8 cellular contexts compared by ENCODE assay signal in genomic region chr17:42554250-42555121, GRCh38. TPM values are rescaled to one million over a fixed set of nuclear protein-coding genes. Genes with fewer than 3 reads are reported as not detected.
DNase-seq lines count a peak whose midpoint lies in the region; ATAC-seq and TF ChIP-seq lines count a peak whose summit lies in the region.

No MANE protein-coding gene starts in this region.

- peaks cover 17 to 21% of the 10 kb centered on the region in 2 donors for H3K4me1 ChIP-seq in adrenal gland (replicated peaks in 1 of 2)
- H3K4me1 ChIP-seq in heart left ventricle: peaks cover 0 to 28% (median 15%) of the 10 kb centered on the region in 12 donors
- peaks cover 16 to 18% of the 10 kb centered on the region in 2 experiments for H3K4me1 ChIP-seq in trophoblast cell (ENCODE audit: control insufficient read depth in 1 of 2, insufficient read depth in 2 of 2, low read length in 2 of 2)
- peaks cover 4 to 9% of the 10 kb centered on the region in 2 donors for H3K4me1 ChIP-seq in uterus

- H3K18ac ChIP-seq in trophoblast cell (ENCODE audit: low read length): peak overlapping the region; percentile 97

- DNase-seq in GF-D8 (lab: John Stamatoyannopoulos, UW) (peak; percentile 52), HCEC 1CT (peak; percentile 65), MV-4-11 (lab: John Stamatoyannopoulos, UW) (peak; percentile 75), SW480 (ENCODE audit: low spot score) (peak; percentile 74), adrenal gland (peak; percentile 80 to 92 (median 86)), heart left ventricle (peak; percentile 92 to 94 (median 93)), trophoblast cell (peak; percentile 40 to 70), uterus (peak; percentile 88 to 89)

- TF ChIP-seq POLR2A in adrenal gland (IDR thresholded peaks at IDR 0.05) (peak; percentile 2 to 72), heart left ventricle (IDR thresholded peaks at IDR 0.05) (peak in 1 of 2 donors; percentile 82), uterus (IDR thresholded peaks at IDR 0.05) (peak; percentile 66 to 83)

- H3K27ac ChIP-seq in adrenal gland (peak overlapping the region in 4 of 5 donors; percentile 59 to 91 (median 82)), heart left ventricle (peak overlapping the region; percentile 76 to 97 (median 88)), trophoblast cell (ENCODE audit: low read depth, low read length) (peak overlapping the region; percentile 76), uterus (peak overlapping the region; percentile 84 to 87)

- no peak for TF ChIP-seq CTCF in adrenal gland (IDR thresholded peaks at IDR 0.05)
- no peak for TF ChIP-seq CTCF in heart left ventricle (IDR thresholded peaks at IDR 0.05)
- TF ChIP-seq CTCF in uterus (IDR thresholded peaks at IDR 0.05): no peak

- 0 to 1% (median 1%) methylated on average over 20 to 82 of the region's 82 CpGs for WGBS in adrenal gland, 4 donors
- WGBS in heart left ventricle, 4 donors: 1 to 2% (median 1%) methylated on average over 51 to 82 of the region's 82 CpGs
- WGBS in trophoblast cell (ENCODE audit: extremely low coverage, insufficient coverage, insufficient read length): no CpG with 5 or more reads among the region's 82 CpGs

- H2BK12ac ChIP-seq in trophoblast cell (ENCODE audit: low read length): peak overlapping the region; percentile 12

- peak overlapping the region; percentile 93 for H3K4ac ChIP-seq in trophoblast cell (ENCODE audit: low read depth, low read length)

- intact Hi-C loops in adrenal gland (cut with DNase I) (no loop called here), heart left ventricle (cut with DNase I) (no loop called here), uterus (cut with DNase I; ENCODE audit: low total_unique reads) (no loop called here)

- peak overlapping the region; percentile 87 for H2BK5ac ChIP-seq in trophoblast cell (ENCODE audit: low read depth, low read length, poor library complexity)

- H3K79me2 ChIP-seq in trophoblast cell (ENCODE audit: control insufficient read depth, insufficient read depth, low read length, poor library complexity): peaks cover 16% of the 10 kb centered on the region

- peak overlapping the region; percentile 92 for H4K91ac ChIP-seq in trophoblast cell (ENCODE audit: low read depth, low read length)

- peaks cover 22% of the 10 kb centered on the region for H3K79me1 ChIP-seq in trophoblast cell (ENCODE audit: low read length)

- H3K4me3 ChIP-seq in adrenal gland: peak overlapping the region; percentile 41 to 69 (median 60)
- H3K4me3 ChIP-seq in heart left ventricle: peak overlapping the region; percentile 65 to 98 (median 82)
- H3K4me3 ChIP-seq in trophoblast cell (ENCODE audit: low read depth, low read length): peak overlapping the region; percentile 92
- peak overlapping the region; percentile 70 to 73 for H3K4me3 ChIP-seq in uterus

- peak overlapping the region; percentile 95 for H3K14ac ChIP-seq in trophoblast cell (ENCODE audit: low read length)

- H3K4me2 ChIP-seq in trophoblast cell (ENCODE audit: low read length): peak overlapping the region; percentile 77

- H2BK120ac ChIP-seq in trophoblast cell (ENCODE audit: insufficient read depth, low read length, poor library complexity): peak overlapping the region; percentile 82

- H2AK5ac ChIP-seq in trophoblast cell (ENCODE audit: low read length): peak overlapping the region; percentile 84

- H3K9ac ChIP-seq in trophoblast cell (ENCODE audit: low read length): peak overlapping the region; percentile 95

- no peaks in the 10 kb centered on the region for H3K9me3 ChIP-seq in adrenal gland (replicated peaks in 1 of 3)
- H3K9me3 ChIP-seq in heart left ventricle: no peaks in the 10 kb centered on the region
- H3K9me3 ChIP-seq in trophoblast cell (ENCODE audit: insufficient read depth, low read depth, low read length): no peaks in the 10 kb centered on the region
- no peaks in the 10 kb centered on the region for H3K9me3 ChIP-seq in uterus

- H4K12ac ChIP-seq in trophoblast cell (ENCODE audit: low read depth, low read length): peak overlapping the region; percentile 90

- H2AFZ ChIP-seq in trophoblast cell (ENCODE audit: insufficient read depth, low read length, poor library complexity): peak overlapping the region; percentile 87

- peak; percentile 84 to 95 (median 94) for ATAC-seq in heart left ventricle

- H3K27me3 ChIP-seq in adrenal gland (no peaks in the 10 kb centered on the region), heart left ventricle (no peaks in the 10 kb centered on the region), trophoblast cell (ENCODE audit: insufficient read depth, low read length) (no peaks in the 10 kb centered on the region), uterus (no peaks in the 10 kb centered on the region)

- no peak overlapping the region for H3K23ac ChIP-seq in trophoblast cell (ENCODE audit: low read length)

- H3K36me3 ChIP-seq in adrenal gland (replicated peaks in 1 of 2) (no peaks in the 10 kb centered on the region), heart left ventricle (peaks cover 0 to 5% (median 0%) of the 10 kb centered on the region in 9 donors), trophoblast cell (ENCODE audit: control insufficient read depth in 1 of 2, insufficient read depth in 2 of 2, low read length in 2 of 2) (peaks cover 0 to 2% of the 10 kb centered on the region in 2 experiments), uterus (no peaks in the 10 kb centered on the region)

- H4K8ac ChIP-seq in trophoblast cell (ENCODE audit: low read depth, low read length): peak overlapping the region; percentile 96

RNA-seq across cellular contexts. Expression of gene HSD17B1, which starts 1.8 kb away (rescaled TPM):
- 1 to 10 TPM in 7 of 8 donors, under 1 TPM in 1; 0.60 to 3.0 (median 2.1) TPM for total RNA-seq in adrenal gland
- 1 to 10 TPM in 2 of 3 donors, under 1 TPM in 1; 0.22 to 7.6 (median 3.6) TPM for polyA plus RNA-seq in adrenal gland
- total RNA-seq in heart left ventricle: 1 to 10 TPM in 3 of 9 donors, under 1 TPM in 5, not detected in 1; 0.32 to 1.7 (median 0.97) TPM
- 1 to 10 TPM; 1.2 to 1.8 TPM for polyA plus RNA-seq in heart left ventricle
- 41.8 and 44.5 TPM in 2 replicates for polyA plus RNA-seq in trophoblast cell (2013)
- total RNA-seq in uterus: 1 to 10 TPM in 1 of 4 donors, under 1 TPM in 1, not detected in 2; 0.35 to 3.1 TPM

RNA-seq across cellular contexts. Expression of gene COASY, which starts 7.5 kb away (rescaled TPM):
- total RNA-seq in adrenal gland (100 to 1,000 TPM in 4 of 8 donors, 10 to 100 TPM in 4; 55.9 to 148 (median 91.8) TPM), heart left ventricle (10 to 100 TPM; 24.3 to 50.4 (median 33.2) TPM), uterus (10 to 100 TPM in 3 of 4 donors, 1 to 10 TPM in 1; 2.6 to 42.6 (median 16.1) TPM)
- polyA plus RNA-seq in adrenal gland (100 to 1,000 TPM in 2 of 3 donors, 10 to 100 TPM in 1; 65.5 to 192 (median 130) TPM), heart left ventricle (10 to 100 TPM; 37.5 to 59.1 TPM)
- 136 and 137 TPM in 2 replicates for polyA plus RNA-seq in trophoblast cell (2013)

RNA-seq across cellular contexts. Expression of gene MLX, which starts 12.4 kb away (rescaled TPM):
- total RNA-seq in adrenal gland (10 to 100 TPM; 34.2 to 58.8 (median 47.1) TPM), heart left ventricle (10 to 100 TPM; 48.1 to 76.2 (median 57.9) TPM), uterus (10 to 100 TPM in 3 of 4 donors, 1 to 10 TPM in 1; 6.9 to 50.0 (median 35.1) TPM)
- polyA plus RNA-seq in adrenal gland (10 to 100 TPM; 46.0 to 95.0 (median 52.6) TPM), heart left ventricle (10 to 100 TPM; 53.1 to 71.7 TPM)
- polyA plus RNA-seq in trophoblast cell (2013): 37.8 and 38.0 TPM in 2 replicates

RNA-seq across cellular contexts. Expression of gene NAGLU, which starts 18.4 kb away (rescaled TPM):
- total RNA-seq in adrenal gland (100 to 1,000 TPM in 1 of 8 donors, 10 to 100 TPM in 7; 44.9 to 115 (median 66.1) TPM), heart left ventricle (10 to 100 TPM in 8 of 9 donors, 1 to 10 TPM in 1; 8.4 to 22.0 (median 12.5) TPM), uterus (10 to 100 TPM in 3 of 4 donors, 1 to 10 TPM in 1; 8.7 to 33.5 (median 25.6) TPM)
- polyA plus RNA-seq in adrenal gland (10 to 100 TPM; 12.4 to 47.4 (median 39.5) TPM), heart left ventricle (10 to 100 TPM; 10.4 to 19.1 TPM)
- polyA plus RNA-seq in trophoblast cell (2013): 10.2 and 11.6 TPM in 2 replicates

RNA-seq across cellular contexts. Expression of gene PSMC3IP, which starts 23.0 kb away (rescaled TPM):
- total RNA-seq in adrenal gland (1 to 10 TPM in 7 of 8 donors, not detected in 1; 1.2 to 2.3 (median 1.8) TPM), heart left ventricle (1 to 10 TPM in 7 of 9 donors, under 1 TPM in 2; 0.71 to 4.1 (median 2.0) TPM), uterus (10 to 100 TPM in 1 of 4 donors, 1 to 10 TPM in 3; 2.8 to 16.5 (median 5.0) TPM)
- polyA plus RNA-seq in adrenal gland (1 to 10 TPM; 3.1 to 3.9 (median 3.5) TPM), heart left ventricle (1 to 10 TPM; 2.1 to 2.9 TPM)
- polyA plus RNA-seq in trophoblast cell (2013): 15.2 and 16.2 TPM in 2 replicates

Comparison
In these comparisons a context has a peak if more than half of its experiments do, and no peak if none do; other contexts are left out.
1. Peak in every context shown above with its lines: DNase-seq, ATAC-seq, H3K4me3 ChIP-seq and H3K27ac ChIP-seq.